Comparison of ENCODE assay signal across 1 cellular context in the genomic region with DNA sequence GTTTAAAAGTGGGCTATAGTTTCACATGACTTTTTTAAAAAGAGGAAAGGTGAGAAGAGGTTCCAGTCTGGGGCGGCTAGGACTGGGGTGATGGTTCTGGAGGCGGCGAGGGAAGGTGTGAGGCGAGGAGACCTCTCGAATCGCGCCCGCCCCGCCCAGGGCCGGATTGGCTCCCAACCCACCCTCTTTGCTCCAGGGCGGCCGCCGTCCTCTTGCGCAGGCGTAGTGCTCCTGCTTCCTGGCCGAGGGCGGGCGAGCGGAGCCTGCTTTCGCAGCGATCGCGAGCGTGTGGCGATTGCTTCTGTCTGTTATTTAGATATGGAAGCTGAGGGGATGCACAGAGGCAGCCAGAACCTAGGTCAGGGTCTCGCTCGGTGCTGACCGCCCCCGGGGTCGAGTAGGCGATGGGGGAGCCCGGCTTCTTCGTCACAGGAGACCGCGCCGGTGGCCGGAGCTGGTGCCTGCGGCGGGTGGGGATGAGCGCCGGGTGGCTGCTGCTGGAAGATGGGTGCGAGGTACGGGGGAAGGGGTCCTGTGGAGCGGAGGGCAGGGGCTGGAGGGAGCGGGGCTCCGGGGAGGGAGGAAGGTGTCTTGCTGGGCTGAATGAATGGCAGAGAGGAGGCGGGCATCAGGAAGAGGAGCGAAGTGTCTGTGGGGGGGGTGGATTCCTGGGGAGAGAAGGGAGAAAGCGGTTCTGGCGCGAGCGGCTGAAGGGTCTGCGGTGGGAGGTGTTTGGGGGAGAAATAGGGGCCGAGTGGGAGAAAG.
TF ChIP-seq lines count a peak whose summit lies in the region.

A gene with protein sequence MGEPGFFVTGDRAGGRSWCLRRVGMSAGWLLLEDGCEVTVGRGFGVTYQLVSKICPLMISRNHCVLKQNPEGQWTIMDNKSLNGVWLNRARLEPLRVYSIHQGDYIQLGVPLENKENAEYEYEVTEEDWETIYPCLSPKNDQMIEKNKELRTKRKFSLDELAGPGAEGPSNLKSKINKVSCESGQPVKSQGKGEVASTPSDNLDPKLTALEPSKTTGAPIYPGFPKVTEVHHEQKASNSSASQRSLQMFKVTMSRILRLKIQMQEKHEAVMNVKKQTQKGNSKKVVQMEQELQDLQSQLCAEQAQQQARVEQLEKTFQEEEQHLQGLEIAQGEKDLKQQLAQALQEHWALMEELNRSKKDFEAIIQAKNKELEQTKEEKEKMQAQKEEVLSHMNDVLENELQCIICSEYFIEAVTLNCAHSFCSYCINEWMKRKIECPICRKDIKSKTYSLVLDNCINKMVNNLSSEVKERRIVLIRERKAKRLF (plus strand): TSS at position 223 of the 765 bp plus-strand sequence. CDS start 182 bp downstream, at position 405.

TF ChIP-seq in HepG2, 621 proteins besides CTCF, POLR2A, EP300 and RAD21 (continued from another document and continues in another):
- TF ChIP-seq, protein P1, sequence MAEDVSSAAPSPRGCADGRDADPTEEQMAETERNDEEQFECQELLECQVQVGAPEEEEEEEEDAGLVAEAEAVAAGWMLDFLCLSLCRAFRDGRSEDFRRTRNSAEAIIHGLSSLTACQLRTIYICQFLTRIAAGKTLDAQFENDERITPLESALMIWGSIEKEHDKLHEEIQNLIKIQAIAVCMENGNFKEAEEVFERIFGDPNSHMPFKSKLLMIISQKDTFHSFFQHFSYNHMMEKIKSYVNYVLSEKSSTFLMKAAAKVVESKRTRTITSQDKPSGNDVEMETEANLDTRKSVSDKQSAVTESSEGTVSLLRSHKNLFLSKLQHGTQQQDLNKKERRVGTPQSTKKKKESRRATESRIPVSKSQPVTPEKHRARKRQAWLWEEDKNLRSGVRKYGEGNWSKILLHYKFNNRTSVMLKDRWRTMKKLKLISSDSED (CRISPR knock-in tag; IDR thresholded peaks at IDR 0.05) = no peak
- TF ChIP-seq, protein P2, sequence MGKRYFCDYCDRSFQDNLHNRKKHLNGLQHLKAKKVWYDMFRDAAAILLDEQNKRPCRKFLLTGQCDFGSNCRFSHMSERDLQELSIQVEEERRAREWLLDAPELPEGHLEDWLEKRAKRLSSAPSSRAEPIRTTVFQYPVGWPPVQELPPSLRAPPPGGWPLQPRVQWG (CRISPR knock-in tag; IDR thresholded peaks at IDR 0.05; ENCODE audit: borderline replicate concordance, low read depth) = no peak
- TF ChIP-seq YEATS4 (CRISPR knock-in tag; IDR thresholded peaks at IDR 0.05; ENCODE audit: borderline replicate concordance) (peak; percentile 59; the same call in 1 of the 2 replicates), ZNF660 (CRISPR knock-in tag; IDR thresholded peaks at IDR 0.05; ENCODE audit: borderline replicate concordance, low read depth) (no peak), FOSL2 (CRISPR knock-in tag; IDR thresholded peaks at IDR 0.05) (peak; percentile 46; the same call in 1 of the 2 replicates), RBM39 (IDR thresholded peaks at IDR 0.05; ENCODE audit: low read depth, low read length, poor library complexity, severe bottlenecking) (no peak), ZNF598 (CRISPR knock-in tag; IDR thresholded peaks at IDR 0.05; ENCODE audit: borderline replicate concordance) (no peak; the same call in 1 of the 2 replicates), ZNF160 (CRISPR knock-in tag; IDR thresholded peaks at IDR 0.05) (peak; percentile 84), ZNF605 (CRISPR knock-in tag; IDR thresholded peaks at IDR 0.05) (no peak; the same call in 1 of the 2 replicates), ZNF34 (CRISPR knock-in tag; IDR thresholded peaks at IDR 0.05; ENCODE audit: borderline replicate concordance) (peak; percentile 45; the same call in 1 of the 2 replicates), SRSF1 (optimal IDR thresholded peaks at IDR 0.05; ENCODE audit: low read depth, low read length) (peak; percentile 67), ZNF24 (IDR thresholded peaks at IDR 0.05) (no peak), ZNF556 (CRISPR knock-in tag; IDR thresholded peaks at IDR 0.05; ENCODE audit: borderline replicate concordance) (no peak), ETV6 (CRISPR knock-in tag; conservative IDR thresholded peaks at IDR 0.05) (0 out of 2 replicates have a peak, but pooled peaks have one; percentile 30)
- TF ChIP-seq, protein P3, sequence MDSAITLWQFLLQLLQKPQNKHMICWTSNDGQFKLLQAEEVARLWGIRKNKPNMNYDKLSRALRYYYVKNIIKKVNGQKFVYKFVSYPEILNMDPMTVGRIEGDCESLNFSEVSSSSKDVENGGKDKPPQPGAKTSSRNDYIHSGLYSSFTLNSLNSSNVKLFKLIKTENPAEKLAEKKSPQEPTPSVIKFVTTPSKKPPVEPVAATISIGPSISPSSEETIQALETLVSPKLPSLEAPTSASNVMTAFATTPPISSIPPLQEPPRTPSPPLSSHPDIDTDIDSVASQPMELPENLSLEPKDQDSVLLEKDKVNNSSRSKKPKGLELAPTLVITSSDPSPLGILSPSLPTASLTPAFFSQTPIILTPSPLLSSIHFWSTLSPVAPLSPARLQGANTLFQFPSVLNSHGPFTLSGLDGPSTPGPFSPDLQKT (CRISPR knock-in tag; IDR thresholded peaks at IDR 0.05; ENCODE audit: borderline replicate concordance) = no peak
- TF ChIP-seq, protein P4, sequence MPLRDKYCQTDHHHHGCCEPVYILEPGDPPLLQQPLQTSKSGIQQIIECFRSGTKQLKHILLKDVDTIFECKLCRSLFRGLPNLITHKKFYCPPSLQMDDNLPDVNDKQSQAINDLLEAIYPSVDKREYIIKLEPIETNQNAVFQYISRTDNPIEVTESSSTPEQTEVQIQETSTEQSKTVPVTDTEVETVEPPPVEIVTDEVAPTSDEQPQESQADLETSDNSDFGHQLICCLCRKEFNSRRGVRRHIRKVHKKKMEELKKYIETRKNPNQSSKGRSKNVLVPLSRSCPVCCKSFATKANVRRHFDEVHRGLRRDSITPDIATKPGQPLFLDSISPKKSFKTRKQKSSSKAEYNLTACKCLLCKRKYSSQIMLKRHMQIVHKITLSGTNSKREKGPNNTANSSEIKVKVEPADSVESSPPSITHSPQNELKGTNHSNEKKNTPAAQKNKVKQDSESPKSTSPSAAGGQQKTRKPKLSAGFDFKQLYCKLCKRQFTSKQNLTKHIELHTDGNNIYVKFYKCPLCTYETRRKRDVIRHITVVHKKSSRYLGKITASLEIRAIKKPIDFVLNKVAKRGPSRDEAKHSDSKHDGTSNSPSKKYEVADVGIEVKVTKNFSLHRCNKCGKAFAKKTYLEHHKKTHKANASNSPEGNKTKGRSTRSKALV (CRISPR knock-in tag; IDR thresholded peaks at IDR 0.05) = peak; percentile 37; the same call in 1 of the 2 replicates
- TF ChIP-seq, protein P5, sequence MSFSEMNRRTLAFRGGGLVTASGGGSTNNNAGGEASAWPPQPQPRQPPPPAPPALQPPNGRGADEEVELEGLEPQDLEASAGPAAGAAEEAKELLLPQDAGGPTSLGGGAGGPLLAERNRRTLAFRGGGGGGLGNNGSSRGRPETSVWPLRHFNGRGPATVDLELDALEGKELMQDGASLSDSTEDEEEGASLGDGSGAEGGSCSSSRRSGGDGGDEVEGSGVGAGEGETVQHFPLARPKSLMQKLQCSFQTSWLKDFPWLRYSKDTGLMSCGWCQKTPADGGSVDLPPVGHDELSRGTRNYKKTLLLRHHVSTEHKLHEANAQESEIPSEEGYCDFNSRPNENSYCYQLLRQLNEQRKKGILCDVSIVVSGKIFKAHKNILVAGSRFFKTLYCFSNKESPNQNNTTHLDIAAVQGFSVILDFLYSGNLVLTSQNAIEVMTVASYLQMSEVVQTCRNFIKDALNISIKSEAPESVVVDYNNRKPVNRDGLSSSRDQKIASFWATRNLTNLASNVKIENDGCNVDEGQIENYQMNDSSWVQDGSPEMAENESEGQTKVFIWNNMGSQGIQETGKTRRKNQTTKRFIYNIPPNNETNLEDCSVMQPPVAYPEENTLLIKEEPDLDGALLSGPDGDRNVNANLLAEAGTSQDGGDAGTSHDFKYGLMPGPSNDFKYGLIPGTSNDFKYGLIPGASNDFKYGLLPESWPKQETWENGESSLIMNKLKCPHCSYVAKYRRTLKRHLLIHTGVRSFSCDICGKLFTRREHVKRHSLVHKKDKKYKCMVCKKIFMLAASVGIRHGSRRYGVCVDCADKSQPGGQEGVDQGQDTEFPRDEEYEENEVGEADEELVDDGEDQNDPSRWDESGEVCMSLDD (CRISPR knock-in tag; IDR thresholded peaks at IDR 0.05; ENCODE audit: borderline replicate concordance) = 0 out of 2 replicates have a peak, but pooled peaks have one; percentile 43
- TF ChIP-seq, protein P6, sequence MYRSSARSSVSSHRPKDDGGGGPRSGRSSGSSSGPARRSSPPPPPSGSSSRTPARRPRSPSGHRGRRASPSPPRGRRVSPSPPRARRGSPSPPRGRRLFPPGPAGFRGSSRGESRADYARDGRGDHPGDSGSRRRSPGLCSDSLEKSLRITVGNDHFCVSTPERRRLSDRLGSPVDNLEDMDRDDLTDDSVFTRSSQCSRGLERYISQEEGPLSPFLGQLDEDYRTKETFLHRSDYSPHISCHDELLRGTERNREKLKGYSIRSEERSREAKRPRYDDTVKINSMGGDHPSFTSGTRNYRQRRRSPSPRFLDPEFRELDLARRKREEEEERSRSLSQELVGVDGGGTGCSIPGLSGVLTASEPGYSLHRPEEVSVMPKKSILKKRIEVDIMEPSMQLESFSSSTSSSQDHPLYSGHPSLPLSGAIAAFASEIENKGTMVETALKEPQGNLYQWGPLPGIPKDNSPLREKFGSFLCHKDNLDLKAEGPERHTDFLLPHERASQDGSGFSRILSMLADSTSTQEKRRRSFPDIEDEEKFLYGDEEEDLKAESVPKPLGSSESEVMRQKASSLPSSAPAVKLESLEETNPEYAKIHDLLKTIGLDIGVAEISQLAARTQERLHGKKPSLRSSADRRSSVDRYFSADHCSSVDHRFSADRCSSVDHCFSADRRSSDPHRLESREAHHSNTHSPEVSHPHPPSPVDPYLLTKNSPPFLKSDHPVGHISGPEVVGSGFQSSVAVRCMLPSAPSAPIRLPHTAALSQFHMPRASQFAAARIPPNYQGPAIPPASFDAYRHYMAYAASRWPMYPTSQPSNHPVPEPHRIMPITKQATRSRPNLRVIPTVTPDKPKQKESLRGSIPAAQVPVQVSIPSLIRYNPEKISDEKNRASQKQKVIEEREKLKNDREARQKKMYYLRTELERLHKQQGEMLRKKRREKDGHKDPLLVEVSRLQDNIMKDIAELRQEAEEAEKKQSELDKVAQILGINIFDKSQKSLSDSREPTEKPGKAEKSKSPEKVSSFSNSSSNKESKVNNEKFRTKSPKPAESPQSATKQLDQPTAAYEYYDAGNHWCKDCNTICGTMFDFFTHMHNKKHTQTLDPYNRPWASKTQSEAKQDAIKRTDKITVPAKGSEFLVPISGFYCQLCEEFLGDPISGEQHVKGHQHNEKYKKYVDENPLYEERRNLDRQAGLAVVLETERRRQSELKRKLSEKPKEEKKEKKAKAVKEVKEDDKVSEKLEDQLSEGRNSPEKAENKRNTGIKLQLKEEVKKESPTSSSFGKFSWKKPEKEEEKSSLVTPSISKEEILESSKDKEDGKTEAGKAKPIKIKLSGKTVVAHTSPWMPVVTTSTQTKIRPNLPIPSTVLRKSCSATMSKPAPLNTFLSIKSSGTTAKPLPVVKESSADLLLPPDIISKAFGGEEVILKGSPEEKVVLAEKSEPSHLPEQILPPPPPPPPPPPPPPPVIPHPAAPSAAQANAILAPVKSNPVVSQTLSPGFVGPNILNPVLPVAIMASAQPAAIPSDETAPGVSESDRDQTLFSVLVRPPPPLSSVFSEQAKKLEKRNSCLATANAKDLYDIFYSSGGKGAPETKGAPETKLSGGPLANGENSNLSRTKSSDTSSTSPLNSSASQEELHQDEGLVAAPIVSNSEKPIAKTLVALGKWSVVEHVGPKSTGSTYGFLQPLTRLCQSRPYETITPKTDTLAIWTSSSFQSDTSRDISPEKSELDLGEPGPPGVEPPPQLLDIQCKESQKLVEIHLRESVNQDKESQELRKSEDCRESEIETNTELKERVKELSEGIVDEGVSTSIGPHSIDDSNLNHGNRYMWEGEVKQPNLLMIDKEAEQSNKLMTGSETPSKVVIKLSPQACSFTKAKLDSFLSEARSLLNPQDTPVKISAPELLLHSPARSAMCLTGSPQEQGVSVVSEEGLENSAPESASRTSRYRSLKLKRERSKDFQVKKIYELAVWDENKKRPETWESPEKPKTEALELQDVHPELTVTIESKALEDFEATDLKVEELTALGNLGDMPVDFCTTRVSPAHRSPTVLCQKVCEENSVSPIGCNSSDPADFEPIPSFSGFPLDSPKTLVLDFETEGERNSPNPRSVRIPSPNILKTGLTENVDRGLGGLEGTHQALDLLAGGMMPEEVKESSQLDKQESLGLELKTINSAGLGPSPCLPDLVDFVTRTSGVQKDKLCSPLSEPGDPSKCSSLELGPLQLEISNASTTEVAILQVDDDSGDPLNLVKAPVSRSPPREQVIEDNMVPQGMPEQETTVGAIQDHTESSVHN (CRISPR knock-in tag; IDR thresholded peaks at IDR 0.05) = no peak
- TF ChIP-seq, protein P7, sequence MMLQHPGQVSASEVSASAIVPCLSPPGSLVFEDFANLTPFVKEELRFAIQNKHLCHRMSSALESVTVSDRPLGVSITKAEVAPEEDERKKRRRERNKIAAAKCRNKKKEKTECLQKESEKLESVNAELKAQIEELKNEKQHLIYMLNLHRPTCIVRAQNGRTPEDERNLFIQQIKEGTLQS (CRISPR knock-in tag; IDR thresholded peaks at IDR 0.05) = no peak; the same call in 1 of the 2 replicates
- TF ChIP-seq, protein P8, sequence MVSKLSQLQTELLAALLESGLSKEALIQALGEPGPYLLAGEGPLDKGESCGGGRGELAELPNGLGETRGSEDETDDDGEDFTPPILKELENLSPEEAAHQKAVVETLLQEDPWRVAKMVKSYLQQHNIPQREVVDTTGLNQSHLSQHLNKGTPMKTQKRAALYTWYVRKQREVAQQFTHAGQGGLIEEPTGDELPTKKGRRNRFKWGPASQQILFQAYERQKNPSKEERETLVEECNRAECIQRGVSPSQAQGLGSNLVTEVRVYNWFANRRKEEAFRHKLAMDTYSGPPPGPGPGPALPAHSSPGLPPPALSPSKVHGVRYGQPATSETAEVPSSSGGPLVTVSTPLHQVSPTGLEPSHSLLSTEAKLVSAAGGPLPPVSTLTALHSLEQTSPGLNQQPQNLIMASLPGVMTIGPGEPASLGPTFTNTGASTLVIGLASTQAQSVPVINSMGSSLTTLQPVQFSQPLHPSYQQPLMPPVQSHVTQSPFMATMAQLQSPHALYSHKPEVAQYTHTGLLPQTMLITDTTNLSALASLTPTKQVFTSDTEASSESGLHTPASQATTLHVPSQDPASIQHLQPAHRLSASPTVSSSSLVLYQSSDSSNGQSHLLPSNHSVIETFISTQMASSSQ (IDR thresholded peaks at IDR 0.05; ENCODE audit: low read depth) = no peak
- TF ChIP-seq, protein P8 (CRISPR knock-in tag; IDR thresholded peaks at IDR 0.05; ENCODE audit: borderline replicate concordance) = no peak; the same call in 1 of the 2 replicates
- TF ChIP-seq, protein P9, sequence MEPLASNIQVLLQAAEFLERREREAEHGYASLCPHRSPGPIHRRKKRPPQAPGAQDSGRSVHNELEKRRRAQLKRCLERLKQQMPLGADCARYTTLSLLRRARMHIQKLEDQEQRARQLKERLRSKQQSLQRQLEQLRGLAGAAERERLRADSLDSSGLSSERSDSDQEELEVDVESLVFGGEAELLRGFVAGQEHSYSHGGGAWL (CRISPR knock-in tag; IDR thresholded peaks at IDR 0.05) = peak; percentile 61
